In genomic region chr13:105655046-105655445, GRCh38 we compare ENCODE assay signal across 19 cellular contexts.
DNase-seq lines count a peak whose midpoint lies in the region; ATAC-seq, FAIRE-seq and TF ChIP-seq lines count a peak whose summit lies in the region.
"Had no signal": no experiment of that assay in that cellular context is flagged by ENCODE, and none has a peak within 500 bp of the region (broad histone marks: within the 10 kb centered on the region; RNA-seq: fewer than 3 reads in every experiment).

No MANE protein-coding gene starts in this region.

- DNase-seq in EH (ENCODE audit: low read depth) = peak; percentile 40
- DNase-seq in RCC 7860 (ENCODE audit: low spot score) = peak; percentile 6
- peak; percentile 56 to 73 for DNase-seq in cardiac fibroblast (ENCODE audit: low read depth in 2 of 2)
- peak; percentile 90 for DNase-seq in iris pigment epithelial cell (ENCODE audit: low read depth)
- DNase-seq in T1000 (lab: John Stamatoyannopoulos, UW) = no peak
- DNase-seq: activated CD4-positive, alpha-beta memory T cell treated with anti-CD3 and anti-CD28 coated beads, Interleukin-2, amount 10 ng/mL, durations not matched to agents 7 days and 5 days; activated naive CD8-positive, alpha-beta T cell treated with anti-CD3 and anti-CD28 coated beads for 36 hours; activated T-cell treated with anti-CD3 and anti-CD28 coated beads, Interleukin-2, amount 50 U/mL, for 48 hours; GOT3; NCI-H1436 treated with DMSO at 0.1 percent for 48 hours; NCI-H345; pancreas; SHP77 had no signal

- H3K4me3 ChIP-seq in cardiac fibroblast (replicated peaks in 1 of 2; ENCODE audit: low read depth in 2 of 2, low read length in 2 of 2) = no peak overlapping the region
- H3K4me3 ChIP-seq: pancreas, thoracic aorta had no signal

- no peak for FAIRE-seq in RCC 7860 (lab: Jason Lieb, UNC)
- FAIRE-seq: colon, pancreas had no signal

- ATAC-seq in HG03025 (IDR thresholded peaks at IDR 0.05; ENCODE audit: low FRiP score, unreplicated experiment) (no peak), GM21447 (IDR thresholded peaks at IDR 0.05; ENCODE audit: unreplicated experiment) (no peak), GM19455 (IDR thresholded peaks at IDR 0.05; ENCODE audit: unreplicated experiment) (no peak)
- ATAC-seq: pancreas, WTC11 had no signal

- no peak for TF ChIP-seq CTCF in cardiac fibroblast (IDR thresholded peaks at IDR 0.05; ENCODE audit: low read depth, low read length)
